ENCODE assay signal across 20 cellular contexts in the genomic region with DNA sequence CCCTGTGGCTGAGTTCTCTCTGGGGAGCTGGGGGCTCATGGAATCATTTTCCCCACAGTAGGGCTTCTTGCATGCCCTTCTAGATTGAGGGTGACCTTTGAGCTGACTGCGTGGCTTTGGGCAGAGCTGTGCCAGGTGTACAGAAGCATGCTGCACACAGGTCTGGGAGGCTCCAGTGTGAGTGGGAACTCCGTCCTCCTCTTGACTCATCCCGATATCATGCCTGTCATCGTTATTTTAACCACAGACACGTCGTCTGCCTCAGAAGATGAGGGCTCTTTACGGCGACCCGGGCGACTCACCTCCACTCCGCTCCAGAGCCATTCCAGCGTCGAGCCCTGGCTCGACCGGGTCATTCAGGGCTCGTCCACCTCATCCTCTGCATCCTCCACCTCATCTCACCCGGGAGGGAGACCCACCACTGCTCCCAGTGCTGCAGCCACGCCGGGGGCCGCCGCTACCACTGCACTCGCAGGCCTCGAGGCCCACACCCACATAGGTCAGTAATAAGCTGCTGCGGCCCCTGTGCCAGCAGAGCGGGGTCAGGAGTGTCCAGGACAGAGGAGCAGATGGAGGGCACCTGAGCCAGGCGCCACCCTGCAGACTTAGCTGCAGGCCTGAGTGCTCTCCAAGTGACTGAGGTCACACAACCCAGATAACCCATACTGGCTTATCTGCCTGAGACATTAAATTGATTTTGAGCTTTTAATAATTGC. TPM values are rescaled to one million over a fixed set of nuclear protein-coding genes. Genes with fewer than 3 reads are reported as not detected.
A peak's percentile ranks its signal among the peaks of the same experiment; 100 is the strongest.
DNase-seq lines count a peak whose midpoint lies in the region; ATAC-seq and TF ChIP-seq lines count a peak whose summit lies in the region.
"Had no signal": no experiment of that assay in that cellular context is flagged by ENCODE, and none has a peak within 500 bp of the region (broad histone marks: within the 10 kb centered on the region; RNA-seq: fewer than 3 reads in every experiment).

No MANE protein-coding gene starts in this region.

- peaks cover 33% of the 10 kb centered on the region for H3K36me3 Mint-ChIP-seq in activated CD4-positive, alpha-beta T cell treated with anti-CD3 and anti-CD28 coated beads for 36 hours (ENCODE audit: low read depth)
- H3K36me3 Mint-ChIP-seq in activated CD4-positive, alpha-beta T cell treated with anti-CD3 and anti-CD28 coated beads, Interleukin-2, amount 10 ng/mL, durations not matched to agents 24 days and 14 days (ENCODE audit: low read depth): peaks cover 42% of the 10 kb centered on the region

- ATAC-seq in activated CD4-positive, alpha-beta T cell treated with anti-CD3 and anti-CD28 coated beads for 36 hours: peak; percentile 51
- no peak for ATAC-seq in mucosa of descending colon

- CTCF ChIA-PET in activated CD4-positive, alpha-beta T cell treated with anti-CD3 and anti-CD28 coated beads for 36 hours (lab: Charles Lee): interaction anchor here (0.5 to 1.5 kb wide), 2 partner anchors 12 to 43 kb away, joined by 3 read pairs; no protein-coding TSS in a partner anchor

- H3K27me3 Mint-ChIP-seq in activated CD4-positive, alpha-beta T cell treated with anti-CD3 and anti-CD28 coated beads for 36 hours: no peaks in the 10 kb centered on the region
- no peaks in the 10 kb centered on the region for H3K27me3 Mint-ChIP-seq in activated CD4-positive, alpha-beta T cell treated with anti-CD3 and anti-CD28 coated beads, Interleukin-2, amount 10 ng/mL, durations not matched to agents 24 days and 14 days
- H3K27me3 Mint-ChIP-seq: activated CD4-positive, alpha-beta T cell treated with anti-CD3 and anti-CD28 coated beads, Interleukin-2, amount 10 ng/mL, durations not matched to agents 7 days and 5 days; activated naive CD4-positive, alpha-beta T cell treated with anti-CD3 and anti-CD28 coated beads, Interleukin-2, amount 50 U/mL, for 24 hours had no signal

- H3K4me3 ChIP-seq in epithelial cell of esophagus (ENCODE audit: low read length): no peak overlapping the region
- no peak overlapping the region for H3K4me3 ChIP-seq in spleen
- H3K4me3 ChIP-seq in mucosa of descending colon: no peak overlapping the region
- H3K4me3 ChIP-seq: tibial artery had no signal

- H3K4me1 ChIP-seq in spleen (peaks cover 4 to 37% (median 23%) of the 10 kb centered on the region in 6 donors), mucosa of descending colon (ENCODE audit: low read depth) (no peaks in the 10 kb centered on the region)
- H3K4me1 ChIP-seq: tibial artery had no signal

- POLR2A ChIA-PET in activated CD4-positive, alpha-beta T cell treated with anti-CD3 and anti-CD28 coated beads for 36 hours (lab: Charles Lee): no interaction called here

- H3K27ac ChIP-seq in spleen: peak overlapping the region in 1 of 8 donors; percentile 16
- H3K27ac ChIP-seq: tibial artery had no signal

- no peak overlapping the region for H3K27ac Mint-ChIP-seq in activated CD4-positive, alpha-beta T cell treated with anti-CD3 and anti-CD28 coated beads for 36 hours
- H3K27ac Mint-ChIP-seq in activated CD4-positive, alpha-beta T cell treated with anti-CD3 and anti-CD28 coated beads, Interleukin-2, amount 10 ng/mL, durations not matched to agents 24 days and 14 days: no peak overlapping the region
- H3K27ac Mint-ChIP-seq: T-helper 2 cell treated with Interferon-gamma antibody and Interleukin-4, amounts not matched to agents 5 μg/mL and 100 μg/mL, for 36 hours had no signal

- no peaks in the 10 kb centered on the region for H3K9me3 ChIP-seq in spleen
- H3K9me3 ChIP-seq in mucosa of descending colon: no peaks in the 10 kb centered on the region
- H3K9me3 ChIP-seq: tibial artery had no signal

- no peaks in the 10 kb centered on the region for H3K27me3 ChIP-seq in spleen (replicated peaks in 1 of 7)
- H3K27me3 ChIP-seq: tibial artery had no signal

- no peak overlapping the region for H3K4me3 Mint-ChIP-seq in activated CD4-positive, alpha-beta T cell treated with anti-CD3 and anti-CD28 coated beads for 36 hours
- H3K4me3 Mint-ChIP-seq in activated CD4-positive, alpha-beta T cell treated with anti-CD3 and anti-CD28 coated beads, Interleukin-2, amount 10 ng/mL, durations not matched to agents 24 days and 14 days: no peak overlapping the region
- H3K4me3 Mint-ChIP-seq: activated CD4-positive, alpha-beta T cell treated with anti-CD3 and anti-CD28 coated beads, Interleukin-2, amount 10 ng/mL, durations not matched to agents 7 days and 5 days; activated naive CD4-positive, alpha-beta T cell treated with anti-CD3 and anti-CD28 coated beads, Interleukin-2, amount 50 U/mL, for 24 hours; T-helper 2 cell treated with Interferon-gamma antibody and Interleukin-4, amounts not matched to agents 5 μg/mL and 100 μg/mL, for 36 hours had no signal

- no peak for DNase-seq in activated CD4-positive, alpha-beta T cell treated with anti-CD3 and anti-CD28 coated beads for 36 hours
- DNase-seq in activated CD4-positive, alpha-beta T cell treated with anti-CD3 and anti-CD28 coated beads, Interleukin-2, amount 10 ng/mL, durations not matched to agents 24 days and 14 days: no peak
- DNase-seq in RPMI7951 (ENCODE audit: low read depth): peak; percentile 40
- DNase-seq in epithelial cell of esophagus (ENCODE audit: low read depth): peak; percentile 45
- peak; percentile 70 for DNase-seq in spleen
- DNase-seq in GM19240 (ENCODE audit: insufficient read length, low spot score): no peak
- no peak for DNase-seq in NCI-H187 (lab: John Stamatoyannopoulos, UW)
- DNase-seq in mucosa of descending colon: no peak
- DNase-seq: 8988T; activated CD4-positive, alpha-beta T cell treated with anti-CD3 and anti-CD28 coated beads, Interleukin-2, amount 10 ng/mL, durations not matched to agents 7 days and 5 days; DMS153; effector CD4-positive, alpha-beta T cell; hypothalamus; NCI-H1105; NK-92 treated with Interleukin-12 subunit alpha and Interleukin-12 subunit beta, amount 100 ng/mL, for 24 hours; posterior cingulate gyrus; Right ventricle myocardium superior; tibial artery had no signal

- no peaks in the 10 kb centered on the region for H3K9me3 Mint-ChIP-seq in activated CD4-positive, alpha-beta T cell treated with anti-CD3 and anti-CD28 coated beads for 36 hours (ENCODE audit: low read depth)
- H3K9me3 Mint-ChIP-seq in activated CD4-positive, alpha-beta T cell treated with anti-CD3 and anti-CD28 coated beads, Interleukin-2, amount 10 ng/mL, durations not matched to agents 24 days and 14 days: no peaks in the 10 kb centered on the region
- H3K9me3 Mint-ChIP-seq: activated naive CD4-positive, alpha-beta T cell treated with anti-CD3 and anti-CD28 coated beads, Interleukin-2, amount 50 U/mL, for 24 hours; T-helper 2 cell treated with Interferon-gamma antibody and Interleukin-4, amounts not matched to agents 5 μg/mL and 100 μg/mL, for 36 hours had no signal

- intact Hi-C loops in activated CD4-positive, alpha-beta T cell treated with anti-CD3 and anti-CD28 coated beads for 36 hours (cut with DNase I, micrococcal nuclease): no loop called here
- intact Hi-C loops in activated CD4-positive, alpha-beta T cell treated with anti-CD3 and anti-CD28 coated beads, Interleukin-2, amount 10 ng/mL, durations not matched to agents 24 days and 14 days (cut with micrococcal nuclease): no loop called here
- intact Hi-C loops in spleen (cut with DNase I; ENCODE audit: low total_unique reads) (no loop called here), mucosa of descending colon (cut with DNase I, micrococcal nuclease) (no loop called here)

- peaks cover 17% of the 10 kb centered on the region for H3K4me1 Mint-ChIP-seq in activated CD4-positive, alpha-beta T cell treated with anti-CD3 and anti-CD28 coated beads for 36 hours
- H3K4me1 Mint-ChIP-seq in activated CD4-positive, alpha-beta T cell treated with anti-CD3 and anti-CD28 coated beads, Interleukin-2, amount 10 ng/mL, durations not matched to agents 24 days and 14 days: peaks cover 21% of the 10 kb centered on the region

- TF ChIP-seq CTCF in epithelial cell of esophagus (IDR thresholded peaks at IDR 0.05; ENCODE audit: insufficient read depth, low read depth, low read length, missing control alignments): no peak
- TF ChIP-seq CTCF in spleen (IDR thresholded peaks at IDR 0.05 in 8 of 11, conservative IDR thresholded peaks at IDR 0.05 in 3 of 11): no peak
- no peak for TF ChIP-seq CTCF in mucosa of descending colon (IDR thresholded peaks at IDR 0.05)

- H3K36me3 ChIP-seq in spleen (peaks cover 0 to 82% (median 28%) of the 10 kb centered on the region in 6 donors), mucosa of descending colon (ENCODE audit: low read depth) (peaks cover 5% of the 10 kb centered on the region)

- no peak for TF ChIP-seq POLR2A in spleen (IDR thresholded peaks at IDR 0.05)

- WGBS in spleen, 5 donors: 94 to 98% (median 96%) methylated on average over 26 of the region's 26 CpGs

RNA-seq across cellular contexts. Expression of a gene that starts 39.8 kb away (rescaled TPM):
- 10 to 100 TPM; 25.2 to 27.7 TPM for total RNA-seq in activated CD4-positive, alpha-beta T cell treated with anti-CD3 and anti-CD28 coated beads for 36 hours
- 30.5 and 31.3 TPM in 2 replicates for total RNA-seq in activated CD4-positive, alpha-beta T cell treated with anti-CD3 and anti-CD28 coated beads, Interleukin-2, amount 10 ng/mL, durations not matched to agents 24 days and 14 days
- total RNA-seq in RPMI7951 (2014; rRNA removed; shearing (Covaris generic)): 13.6 and 14.3 TPM in 2 replicates
- total RNA-seq in spleen: 10 to 100 TPM; 50.1 to 96.7 (median 68.6) TPM
- 10 to 100 TPM; 14.7 to 22.2 (median 22.1) TPM for polyA plus RNA-seq in spleen
- 10 to 100 TPM; 43.8 to 56.7 (median 49.3) TPM for total RNA-seq in mucosa of descending colon

Comparison
In these comparisons a context has a peak if more than half of its experiments do, and no peak if none do; other contexts are left out.
1. DNase-seq: peak in RPMI7951 (single experiment), epithelial cell of esophagus (single experiment) and spleen (single experiment); none in activated CD4-positive, alpha-beta T cell treated with anti-CD3 and anti-CD28 coated beads for 36 hours (single experiment), activated CD4-positive, alpha-beta T cell treated with anti-CD3 and anti-CD28 coated beads, Interleukin-2, amount 10 ng/mL, durations not matched to agents 24 days and 14 days (single experiment), GM19240 (single experiment), NCI-H187 (0 of 2) and mucosa of descending colon (0 of 3).